In genomic region chr9:20624201-20625002, GRCh38 we compare ENCODE assay signal across 8 cellular contexts. TPM values are rescaled to one million over a fixed set of nuclear protein-coding genes. Genes with fewer than 3 reads are reported as not detected.
DNase-seq lines count a peak whose midpoint lies in the region; ATAC-seq, FAIRE-seq and TF ChIP-seq lines count a peak whose summit lies in the region.

No MANE protein-coding gene starts in this region.

- no peaks in the 10 kb centered on the region for H4K20me1 ChIP-seq in MM.1S (ENCODE audit: insufficient read depth, low read length)

- H3K9me3 ChIP-seq in MM.1S (replicated peaks; ENCODE audit: insufficient read depth, low read length), result no peaks in the 10 kb centered on the region

- peak overlapping the region; percentile 65; the same call in 1 of the 2 replicates for H3K9ac ChIP-seq in MM.1S (ENCODE audit: low read length)

- H3K27ac ChIP-seq in MM.1S (ENCODE audit: low read length), result peak overlapping the region; percentile 78; the same call in 1 of the 2 replicates

- H2AFZ ChIP-seq in MM.1S (ENCODE audit: low read length), result peak overlapping the region; percentile 70

- TF ChIP-seq POLR2A in GM18505 (IDR thresholded peaks at IDR 0.05; ENCODE audit: borderline replicate concordance, extremely low read depth, insufficient read depth, insufficient read length), result no peak

- DNase-seq in D721Med (ENCODE audit: insufficient read length, low spot score) (no peak), MM.1S (peak; percentile 69), SKM-1 (lab: John Stamatoyannopoulos, UW; ENCODE audit: unreplicated experiment) (peak; percentile 68), cerebellar cortex (ENCODE audit: low spot score) (peak; percentile 88), kidney epithelial cell (ENCODE audit: low read depth) (peak; percentile 37)
- peak; percentile 8 to 25 for DNase-seq in stimulated activated CD4-positive, alpha-beta T cell treated with anti-CD3 and anti-CD28 coated beads, Interleukin-1b, Interleukin-23, amount 100 ng/mL, for 4 hours (ENCODE audit: low read depth in 2 of 2)

- peak; percentile 90 for TF ChIP-seq CTCF in D721Med (IDR thresholded peaks at IDR 0.05; ENCODE audit: insufficient read depth, missing control alignments)
- TF ChIP-seq CTCF in MM.1S (IDR thresholded peaks at IDR 0.05; ENCODE audit: low read length), result peak; percentile 61
- TF ChIP-seq CTCF in kidney epithelial cell (IDR thresholded peaks at IDR 0.05; ENCODE audit: insufficient read depth, low read length, poor library complexity, severe bottlenecking), result peak; percentile 67

- peaks cover 16% of the 10 kb centered on the region for H3F3A ChIP-seq in MM.1S (ENCODE audit: insufficient read depth, low read length)

- H3K27me3 ChIP-seq in MM.1S (replicated peaks; ENCODE audit: insufficient read depth, low read length) (no peaks in the 10 kb centered on the region), kidney epithelial cell (ENCODE audit: control insufficient read depth, insufficient read depth, low read length) (no peaks in the 10 kb centered on the region)

- H3K4me3 ChIP-seq in MM.1S (ENCODE audit: low read length) (peak overlapping the region; percentile 64), kidney epithelial cell (ENCODE audit: low read depth, low read length) (peak overlapping the region; percentile 90)

- H3K79me2 ChIP-seq in MM.1S (ENCODE audit: low read length), result peaks cover 21% of the 10 kb centered on the region

- H3K36me3 ChIP-seq in MM.1S (replicated peaks; ENCODE audit: insufficient read depth, low read length), result no peaks in the 10 kb centered on the region
- H3K36me3 ChIP-seq in kidney epithelial cell (ENCODE audit: control insufficient read depth, insufficient read depth, low read length), result no peaks in the 10 kb centered on the region

- peak; percentile 17 for ATAC-seq in GM21447 (IDR thresholded peaks at IDR 0.05; ENCODE audit: unreplicated experiment)
- no peak for ATAC-seq in GM18505 (IDR thresholded peaks at IDR 0.05; ENCODE audit: unreplicated experiment)

- no peaks in the 10 kb centered on the region for H3K4me1 ChIP-seq in MM.1S (ENCODE audit: low read length)

- FAIRE-seq in D721Med (lab: Jason Lieb, UNC), result peak; percentile 25

- peak overlapping the region; percentile 92 for H3K4me2 ChIP-seq in MM.1S (ENCODE audit: low read depth, low read length)

- no peaks in the 10 kb centered on the region for H3K9me2 ChIP-seq in MM.1S (replicated peaks; ENCODE audit: insufficient read depth, low read length)

RNA-seq across cellular contexts. Expression of gene MLLT3, which starts 2.1 kb away (rescaled TPM):
- total RNA-seq in kidney epithelial cell, result 16.2 and 32.4 TPM in 2 replicates

RNA-seq across cellular contexts. Expression of gene FOCAD, which starts 59.7 kb away (rescaled TPM):
- total RNA-seq in kidney epithelial cell, result 42.4 and 62.9 TPM in 2 replicates
